Comparison of ENCODE assay signal across 9 cellular contexts in genomic region chr1:155253797-155254196, GRCh38. TPM values are rescaled to one million over a fixed set of nuclear protein-coding genes. Genes with fewer than 3 reads are reported as not detected.
DNase-seq lines count a peak whose midpoint lies in the region; ATAC-seq, FAIRE-seq and TF ChIP-seq lines count a peak whose summit lies in the region.
"Had no signal": no experiment of that assay in that cellular context is flagged by ENCODE, and none has a peak within 500 bp of the region (broad histone marks: within the 10 kb centered on the region; RNA-seq: fewer than 3 reads in every experiment).

No MANE protein-coding gene starts in this region.

- peaks cover 19% of the 10 kb centered on the region for H3K36me3 Mint-ChIP-seq in activated naive CD4-positive, alpha-beta T cell treated with anti-CD3 and anti-CD28 coated beads, Interleukin-2, amount 10 ng/mL, durations not matched to agents 7 days and 5 days
- peaks cover 0 to 11% of the 10 kb centered on the region in 2 donors for H3K36me3 Mint-ChIP-seq in activated naive CD4-positive, alpha-beta T cell treated with anti-CD3 and anti-CD28 coated beads, Interleukin-2, amount 50 U/mL, for 72 hours
- H3K36me3 Mint-ChIP-seq in activated naive CD8-positive, alpha-beta T cell treated with anti-CD3 and anti-CD28 coated beads, Interleukin-2, amount 50 U/mL, for 24 hours (ENCODE audit: low read depth): peaks cover 15% of the 10 kb centered on the region

- H3K27me3 ChIP-seq in tibial artery: no peaks in the 10 kb centered on the region

- H3K4me1 Mint-ChIP-seq in activated naive CD4-positive, alpha-beta T cell treated with anti-CD3 and anti-CD28 coated beads, Interleukin-2, amount 10 ng/mL, durations not matched to agents 7 days and 5 days: peaks cover 45% of the 10 kb centered on the region
- H3K4me1 Mint-ChIP-seq in activated naive CD8-positive, alpha-beta T cell treated with anti-CD3 and anti-CD28 coated beads, Interleukin-2, amount 50 U/mL, for 24 hours: peaks cover 25% of the 10 kb centered on the region

- intact Hi-C loops in tibial artery (cut with DNase I; ENCODE audit: low total_unique reads): loop anchor here (5.0 kb wide), 1 partner anchor 69 kb away; the partner anchor contains the start of gene RUSC1

- H3K4me3 Mint-ChIP-seq in activated naive CD4-positive, alpha-beta T cell treated with anti-CD3 and anti-CD28 coated beads, Interleukin-2, amount 10 ng/mL, durations not matched to agents 7 days and 5 days: peak overlapping the region; percentile 79
- H3K4me3 Mint-ChIP-seq in activated naive CD8-positive, alpha-beta T cell treated with anti-CD3 and anti-CD28 coated beads, Interleukin-2, amount 50 U/mL, for 24 hours: peak overlapping the region; percentile 86

- CTCF ChIA-PET in activated naive CD4-positive, alpha-beta T cell treated with anti-CD3 and anti-CD28 coated beads, Interleukin-2, amount 10 ng/mL, durations not matched to agents 7 days and 5 days (lab: Charles Lee): no interaction called here

- H3K27ac ChIP-seq in tibial artery: peak overlapping the region; percentile 96 to 97

- H3K9me3 Mint-ChIP-seq in activated naive CD4-positive, alpha-beta T cell treated with anti-CD3 and anti-CD28 coated beads, Interleukin-2, amount 10 ng/mL, durations not matched to agents 7 days and 5 days: no peaks in the 10 kb centered on the region
- H3K9me3 Mint-ChIP-seq in activated naive CD4-positive, alpha-beta T cell treated with anti-CD3 and anti-CD28 coated beads, Interleukin-2, amount 50 U/mL, for 72 hours: no peaks in the 10 kb centered on the region
- H3K9me3 Mint-ChIP-seq in activated naive CD8-positive, alpha-beta T cell treated with anti-CD3 and anti-CD28 coated beads, Interleukin-2, amount 50 U/mL, for 24 hours: no peaks in the 10 kb centered on the region

- peaks cover 0 to 47% (median 35%) of the 10 kb centered on the region in 4 donors for H3K4me1 ChIP-seq in tibial artery

- ATAC-seq in activated naive CD4-positive, alpha-beta T cell treated with anti-CD3 and anti-CD28 coated beads, Interleukin-2, amount 50 U/mL, for 72 hours: no peak
- no peak for ATAC-seq in activated naive CD8-positive, alpha-beta T cell treated with anti-CD3 and anti-CD28 coated beads, Interleukin-2, amount 50 U/mL, for 24 hours

- H3K27me3 Mint-ChIP-seq in activated naive CD4-positive, alpha-beta T cell treated with anti-CD3 and anti-CD28 coated beads, Interleukin-2, amount 10 ng/mL, durations not matched to agents 7 days and 5 days: no peaks in the 10 kb centered on the region
- H3K27me3 Mint-ChIP-seq in activated naive CD8-positive, alpha-beta T cell treated with anti-CD3 and anti-CD28 coated beads, Interleukin-2, amount 50 U/mL, for 24 hours: no peaks in the 10 kb centered on the region

- H3K27ac Mint-ChIP-seq in activated naive CD4-positive, alpha-beta T cell treated with anti-CD3 and anti-CD28 coated beads, Interleukin-2, amount 10 ng/mL, durations not matched to agents 7 days and 5 days: no peak overlapping the region
- peak overlapping the region in 1 of 2 donors; percentile 56 for H3K27ac Mint-ChIP-seq in activated naive CD4-positive, alpha-beta T cell treated with anti-CD3 and anti-CD28 coated beads, Interleukin-2, amount 50 U/mL, for 72 hours
- H3K27ac Mint-ChIP-seq in activated naive CD8-positive, alpha-beta T cell treated with anti-CD3 and anti-CD28 coated beads, Interleukin-2, amount 50 U/mL, for 24 hours: no peak overlapping the region

- TF ChIP-seq CTCF in tibial artery (IDR thresholded peaks at IDR 0.05): no peak

- peak overlapping the region; percentile 74 to 79 for H3K4me3 ChIP-seq in tibial artery

- no peaks in the 10 kb centered on the region for H3K9me3 ChIP-seq in tibial artery

- DNase-seq in activated naive CD4-positive, alpha-beta T cell treated with anti-CD3 and anti-CD28 coated beads, Interleukin-2, amount 10 ng/mL, durations not matched to agents 7 days and 5 days: no peak
- no peak for DNase-seq in activated naive CD4-positive, alpha-beta T cell treated with anti-CD3 and anti-CD28 coated beads, Interleukin-2, amount 50 U/mL, for 72 hours (ENCODE audit: low spot score in 2 of 2)
- DNase-seq in activated naive CD8-positive, alpha-beta T cell treated with anti-CD3 and anti-CD28 coated beads, Interleukin-2, amount 50 U/mL, for 24 hours: no peak
- peak; percentile 23 for DNase-seq in iris pigment epithelial cell (ENCODE audit: low read depth)
- DNase-seq in tibial artery: no peak
- DNase-seq in 8988T: no peak
- no peak for DNase-seq in COR-L47 (lab: John Stamatoyannopoulos, UW)
- DNase-seq in GM19239 (ENCODE audit: insufficient read length, low spot score): no peak

- FAIRE-seq in GM19239 (lab: Jason Lieb, UNC): no peak
- FAIRE-seq: D721Med had no signal

- peaks cover 0 to 30% (median 5%) of the 10 kb centered on the region in 3 donors for H3K36me3 ChIP-seq in tibial artery

RNA-seq across cellular contexts. Expression of gene ENTREP3, which starts 1.5 kb away (rescaled TPM):
- 10 to 100 TPM; 14.3 to 45.8 TPM for total RNA-seq in activated naive CD4-positive, alpha-beta T cell treated with anti-CD3 and anti-CD28 coated beads, Interleukin-2, amount 50 U/mL, for 72 hours

RNA-seq across cellular contexts. Expression of gene SCAMP3, which starts 8.4 kb away (rescaled TPM):
- total RNA-seq in activated naive CD4-positive, alpha-beta T cell treated with anti-CD3 and anti-CD28 coated beads, Interleukin-2, amount 50 U/mL, for 72 hours: 100 to 1,000 TPM in 1 of 2 donors, 10 to 100 TPM in 1; 98.9 to 107 TPM

RNA-seq across cellular contexts. Expression of gene CLK2, which starts 19.5 kb away (rescaled TPM):
- total RNA-seq in activated naive CD4-positive, alpha-beta T cell treated with anti-CD3 and anti-CD28 coated beads, Interleukin-2, amount 50 U/mL, for 72 hours: 100 to 1,000 TPM in 1 of 2 donors, 10 to 100 TPM in 1; 90.7 to 106 TPM

RNA-seq across cellular contexts. Expression of gene HCN3, which starts 23.5 kb away (rescaled TPM):
- total RNA-seq in activated naive CD4-positive, alpha-beta T cell treated with anti-CD3 and anti-CD28 coated beads, Interleukin-2, amount 50 U/mL, for 72 hours: 1 to 10 TPM; 3.9 to 4.8 TPM

RNA-seq across cellular contexts. Expression of gene MTX1, which starts 45.3 kb away (rescaled TPM):
- 10 to 100 TPM; 46.6 to 57.2 TPM for total RNA-seq in activated naive CD4-positive, alpha-beta T cell treated with anti-CD3 and anti-CD28 coated beads, Interleukin-2, amount 50 U/mL, for 72 hours
